In genomic region chr2:208573559-208573958, GRCh38 we compare ENCODE assay signal across 22 cellular contexts.
DNase-seq lines count a peak whose midpoint lies in the region; ATAC-seq, FAIRE-seq and TF ChIP-seq lines count a peak whose summit lies in the region.
"Had no signal": no experiment of that assay in that cellular context is flagged by ENCODE, and none has a peak within 500 bp of the region (broad histone marks: within the 10 kb centered on the region; RNA-seq: fewer than 3 reads in every experiment).

No MANE protein-coding gene starts in this region.

- no peak overlapping the region for H2AFZ ChIP-seq in OCI-LY7 (ENCODE audit: low read length)

- FAIRE-seq in bronchial epithelial cell (lab: Jason Lieb, UNC), result peak; percentile 32
- FAIRE-seq in small intestine (lab: Jason Lieb, UNC), result no peak
- FAIRE-seq: G401.6, K562, RCC 7860 had no signal

- intact Hi-C loops in OCI-LY7 (cut with micrococcal nuclease; ENCODE audit: unreplicated experiment), result no loop called here

- H3K9me2 ChIP-seq in OCI-LY7 (ENCODE audit: insufficient read depth, low read length), result no peaks in the 10 kb centered on the region

- H3K27me3 ChIP-seq in bronchial epithelial cell (ENCODE audit: control insufficient read depth, insufficient read depth, low read length), result no peaks in the 10 kb centered on the region
- no peaks in the 10 kb centered on the region for H3K27me3 ChIP-seq in small intestine (ENCODE audit: control insufficient read depth in 2 of 2, insufficient read depth in 2 of 2, low read length in 2 of 2)
- H3K27me3 ChIP-seq: BLaER1 treated with 17β-estradiol and CSF1 and Interleukin-3, amounts not matched to agents 10 nM and 100 nM had no signal

- H3K27ac ChIP-seq in small intestine (ENCODE audit: low read depth in 1 of 2, low read length in 1 of 2) (no peak overlapping the region), OCI-LY7 (ENCODE audit: low read depth, low read length, poor library complexity, severe bottlenecking) (no peak overlapping the region)
- H3K27ac ChIP-seq: BLaER1 treated with 17β-estradiol and CSF1 and Interleukin-3, amounts not matched to agents 10 nM and 100 nM had no signal

- TF ChIP-seq CTCF in bronchial epithelial cell (IDR thresholded peaks at IDR 0.05; ENCODE audit: insufficient read depth, low read length, severe bottlenecking), result no peak
- TF ChIP-seq CTCF in OCI-LY7 (conservative IDR thresholded peaks at IDR 0.05; ENCODE audit: low read length), result no peak

- H3K36me3 ChIP-seq in bronchial epithelial cell (ENCODE audit: control insufficient read depth, insufficient read depth, low read length) (no peaks in the 10 kb centered on the region), small intestine (ENCODE audit: control insufficient read depth in 2 of 2, insufficient read depth in 2 of 2, low read length in 2 of 2) (no peaks in the 10 kb centered on the region), OCI-LY7 (ENCODE audit: insufficient read depth, low read length) (no peaks in the 10 kb centered on the region)
- H3K36me3 ChIP-seq: BLaER1 treated with 17β-estradiol and CSF1 and Interleukin-3, amounts not matched to agents 10 nM and 100 nM had no signal

- BruUV-seq in OCI-LY7 (replicated peaks; lab: Mats Ljungman, UMichigan), result no TSS peak

- DNase-seq in HT-29 (ENCODE audit: low spot score), result peak; percentile 3
- DNase-seq in bronchial epithelial cell (ENCODE audit: low read depth), result no peak
- peak; percentile 26 for DNase-seq in left kidney (ENCODE audit: low read depth, low spot score)
- peak; percentile 42 for DNase-seq in small intestine
- DNase-seq in NCI-H526 (lab: John Stamatoyannopoulos, UW), result no peak
- no peak for DNase-seq in OCI-LY7 (ENCODE audit: low spot score)
- DNase-seq: Calu3; CD8-positive, alpha-beta T cell; DND-41; HCEC 1CT; NCI-H1694 treated with DMSO at 0.1 percent for 48 hours; NCI-H2107; NCI-H2227 treated with DMSO at 0.1 percent for 48 hours; NCI-H510A treated with DMSO at 0.1 percent for 48 hours; NK-92 treated with Interleukin-12 subunit alpha and Interleukin-12 subunit beta, amount 100 ng/mL, for 24 hours; SW 1271 had no signal

- no peaks in the 10 kb centered on the region for H3K79me2 ChIP-seq in OCI-LY7 (ENCODE audit: insufficient read depth, low read depth, low read length)

- CTCF ChIA-PET in OCI-LY7 (lab: Charles Lee; ENCODE audit: unreplicated experiment), result no interaction called here

- 45 to 65% (median 57%) methylated on average over 1 of the region's 1 CpG for WGBS in small intestine, 3 donors

- ATAC-seq in HG03039 (IDR thresholded peaks at IDR 0.05; ENCODE audit: unreplicated experiment), result no peak
- ATAC-seq: CD8-positive, alpha-beta T cell; K562; Right ventricle myocardium inferior had no signal

- H3K9me3 ChIP-seq in small intestine (ENCODE audit: control insufficient read depth, low read depth) (no peaks in the 10 kb centered on the region), OCI-LY7 (ENCODE audit: low read length) (no peaks in the 10 kb centered on the region)

- no peak overlapping the region for H3K4me2 ChIP-seq in OCI-LY7 (ENCODE audit: low read length)
- H3K4me2 ChIP-seq: BLaER1 treated with 17β-estradiol and CSF1 and Interleukin-3, amounts not matched to agents 10 nM and 100 nM had no signal

- H3K4me3 ChIP-seq in bronchial epithelial cell (ENCODE audit: low read depth, low read length), result no peak overlapping the region
- no peak overlapping the region for H3K4me3 ChIP-seq in small intestine (ENCODE audit: low read depth in 1 of 2, low read length in 2 of 2)
- H3K4me3 ChIP-seq in OCI-LY7 (ENCODE audit: low read depth, low read length, poor library complexity, severe bottlenecking), result no peak overlapping the region
- H3K4me3 ChIP-seq: BLaER1 treated with 17β-estradiol and CSF1 and Interleukin-3, amounts not matched to agents 10 nM and 100 nM; K562 had no signal

- POLR2A ChIA-PET in OCI-LY7 (lab: Charles Lee), result no interaction called here

- no peaks in the 10 kb centered on the region for H4K20me1 ChIP-seq in OCI-LY7 (ENCODE audit: insufficient read depth, low read length)
- H4K20me1 ChIP-seq: BLaER1 treated with 17β-estradiol and CSF1 and Interleukin-3, amounts not matched to agents 10 nM and 100 nM had no signal

- peaks cover 0 to 3% of the 10 kb centered on the region in 2 donors for H3K4me1 ChIP-seq in small intestine (ENCODE audit: control insufficient read depth in 2 of 2, insufficient read depth in 1 of 2, low read depth in 1 of 2, low read length in 1 of 2)
- H3K4me1 ChIP-seq in OCI-LY7 (ENCODE audit: insufficient read depth, low read length, poor library complexity, severe bottlenecking), result no peaks in the 10 kb centered on the region
- H3K4me1 ChIP-seq: BLaER1 treated with 17β-estradiol and CSF1 and Interleukin-3, amounts not matched to agents 10 nM and 100 nM had no signal

Comparison
In these comparisons a context has a peak if more than half of its experiments do, and no peak if none do; other contexts are left out.
1. DNase-seq: peak in HT-29 (single experiment), left kidney (single experiment) and small intestine (single experiment); none in bronchial epithelial cell (single experiment), NCI-H526 (0 of 2) and OCI-LY7 (single experiment).